Comparison of ENCODE assay signal across 20 cellular contexts in the genomic region with DNA sequence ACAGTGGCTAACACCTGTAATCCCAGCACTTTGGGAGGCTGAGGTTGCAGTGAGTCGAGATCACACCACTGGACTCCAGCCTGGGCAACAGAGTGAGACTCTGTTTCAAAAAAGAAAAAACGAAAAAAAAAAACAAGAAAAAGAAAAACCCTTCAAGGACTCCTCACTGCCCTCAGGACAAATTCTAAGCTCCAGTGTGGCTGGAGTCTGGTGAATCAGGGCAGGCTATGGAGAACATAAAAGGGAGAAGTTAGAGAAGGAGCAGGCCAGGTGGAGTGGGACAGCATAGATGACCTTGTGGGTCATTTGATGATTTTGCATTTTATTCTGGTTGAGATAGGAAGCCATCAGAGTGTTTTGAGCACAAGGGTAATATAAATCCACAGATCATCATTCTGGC. TPM values are rescaled to one million over a fixed set of nuclear protein-coding genes. Genes with fewer than 3 reads are reported as not detected.
DNase-seq lines count a peak whose midpoint lies in the region; ATAC-seq, FAIRE-seq and TF ChIP-seq lines count a peak whose summit lies in the region.
"Had no signal": no experiment of that assay in that cellular context is flagged by ENCODE, and none has a peak within 500 bp of the region (broad histone marks: within the 10 kb centered on the region; RNA-seq: fewer than 3 reads in every experiment).

No MANE protein-coding gene starts in this region.

- H3K9me3 Mint-ChIP-seq in CD8-positive, alpha-beta memory T cell, result no peaks in the 10 kb centered on the region
- peaks cover 3% of the 10 kb centered on the region for H3K9me3 Mint-ChIP-seq in activated T-cell treated with anti-CD3 and anti-CD28 coated beads, Interleukin-2, amount 50 U/mL, for 24 hours
- H3K9me3 Mint-ChIP-seq: GM23338, WTC11 had no signal

- H3K4me3 Mint-ChIP-seq in CD8-positive, alpha-beta memory T cell, result no peak overlapping the region
- no peak overlapping the region for H3K4me3 Mint-ChIP-seq in activated T-cell treated with anti-CD3 and anti-CD28 coated beads, Interleukin-2, amount 50 U/mL, for 24 hours
- H3K4me3 Mint-ChIP-seq: GM23338, WTC11 had no signal

- H3K9me3 ChIP-seq in CD8-positive, alpha-beta memory T cell (ENCODE audit: low read length), result no peaks in the 10 kb centered on the region
- H3K9me3 ChIP-seq in esophagus squamous epithelium (no peaks in the 10 kb centered on the region), prostate gland (no peaks in the 10 kb centered on the region)
- H3K9me3 ChIP-seq: A549 had no signal

- H3K36me3 ChIP-seq in CD8-positive, alpha-beta memory T cell (ENCODE audit: insufficient read depth, low read length), result no peaks in the 10 kb centered on the region
- H3K36me3 ChIP-seq in esophagus squamous epithelium (no peaks in the 10 kb centered on the region), prostate gland (no peaks in the 10 kb centered on the region)
- H3K36me3 ChIP-seq: BLaER1 treated with 17β-estradiol and CSF1 and Interleukin-3, amounts not matched to agents 10 nM and 100 nM had no signal

- H3K36me3 Mint-ChIP-seq in CD8-positive, alpha-beta memory T cell, result peaks cover 0 to 12% (median 0%) of the 10 kb centered on the region in 3 donors
- H3K36me3 Mint-ChIP-seq in activated T-cell treated with anti-CD3 and anti-CD28 coated beads, Interleukin-2, amount 50 U/mL, for 24 hours (ENCODE audit: low read depth), result peaks cover 2% of the 10 kb centered on the region
- H3K36me3 Mint-ChIP-seq: WTC11 had no signal

- no peak for ATAC-seq in GM18870 (IDR thresholded peaks at IDR 0.05; ENCODE audit: unreplicated experiment)
- ATAC-seq: A549, GM23338, WTC11 had no signal

- H3K4me1 Mint-ChIP-seq in CD8-positive, alpha-beta memory T cell, result peaks cover 0 to 16% (median 9%) of the 10 kb centered on the region in 3 donors
- no peaks in the 10 kb centered on the region for H3K4me1 Mint-ChIP-seq in activated T-cell treated with anti-CD3 and anti-CD28 coated beads, Interleukin-2, amount 50 U/mL, for 24 hours (ENCODE audit: low read depth)

- no peak overlapping the region for H3K4me3 ChIP-seq in CD8-positive, alpha-beta memory T cell (ENCODE audit: low read length)
- H3K4me3 ChIP-seq in esophagus squamous epithelium (no peak overlapping the region), prostate gland (no peak overlapping the region)
- H3K4me3 ChIP-seq: A549; BLaER1 treated with 17β-estradiol and CSF1 and Interleukin-3, amounts not matched to agents 10 nM and 100 nM; GM23338 had no signal

- in situ Hi-C loops in SK-MEL-5 (cut with HindIII; ENCODE audit: low pct_unique_long_range_greater_than_20kb, low sequenced_read_pairs), result no loop called here

- intact Hi-C loops in esophagus squamous epithelium (cut with DNase I) (no loop called here), prostate gland (cut with DNase I) (no loop called here)

- no peak overlapping the region for H3K27ac ChIP-seq in CD8-positive, alpha-beta memory T cell (ENCODE audit: low read depth, low read length)
- peak overlapping the region in 3 of 4 donors; percentile 61 to 79 (median 74) for H3K27ac ChIP-seq in esophagus squamous epithelium
- H3K27ac ChIP-seq in prostate gland, result peak overlapping the region; percentile 60 to 62
- H3K27ac ChIP-seq: A549; BLaER1 treated with 17β-estradiol and CSF1 and Interleukin-3, amounts not matched to agents 10 nM and 100 nM had no signal

- no peak for FAIRE-seq in H54 (lab: Jason Lieb, UNC)
- FAIRE-seq: A549, GM19239 had no signal

- H3K27me3 Mint-ChIP-seq in CD8-positive, alpha-beta memory T cell, result peaks cover 0 to 3% of the 10 kb centered on the region in 2 donors
- H3K27me3 Mint-ChIP-seq in activated T-cell treated with anti-CD3 and anti-CD28 coated beads, Interleukin-2, amount 50 U/mL, for 24 hours, result no peaks in the 10 kb centered on the region

- no peak for DNase-seq in CD8-positive, alpha-beta memory T cell
- DNase-seq in SK-MEL-5 (ENCODE audit: low read depth, low spot score) (peak; percentile 5), esophagus squamous epithelium (lab: John Stamatoyannopoulos, UW) (no peak), prostate gland (ENCODE audit: low spot score) (no peak), H54 (ENCODE audit: insufficient read length, low spot score) (no peak), SW 1271 (lab: John Stamatoyannopoulos, UW) (no peak)
- no peak for DNase-seq in activated T-cell treated with anti-CD3 and anti-CD28 coated beads, Interleukin-2, amount 50 U/mL, for 24 hours
- DNase-seq: activated CD4-positive, alpha-beta T cell treated with anti-CD3 and anti-CD28 coated beads, Interleukin-2, amount 50 U/mL, for 48 hours; activated gamma-delta T cell; amniotic stem cell; GDM1; NCI-H1694; NCI-H2171 treated with DMSO at 0.1 percent for 48 hours; NCI-H748 treated with DMSO at 0.1 percent for 48 hours had no signal

- 30 to 48% methylated on average over 2 of the region's 2 CpGs for WGBS in esophagus squamous epithelium, 2 donors
- 66% methylated on average over 2 of the region's 2 CpGs for WGBS in prostate gland

- no peak for TF ChIP-seq POLR2A in esophagus squamous epithelium (IDR thresholded peaks at IDR 0.05)
- TF ChIP-seq POLR2A in prostate gland (IDR thresholded peaks at IDR 0.05), result no peak
- no peak for TF ChIP-seq POLR2A in H54 (IDR thresholded peaks at IDR 0.05; ENCODE audit: low read depth, low read length)

- CTCF ChIA-PET in CD8-positive, alpha-beta memory T cell (lab: Charles Lee), result no interaction called here

- H3K27me3 ChIP-seq in CD8-positive, alpha-beta memory T cell (ENCODE audit: insufficient read depth, low read length, poor library complexity, severe bottlenecking), result no peaks in the 10 kb centered on the region
- H3K27me3 ChIP-seq in esophagus squamous epithelium (no peaks in the 10 kb centered on the region), prostate gland (replicated peaks; ENCODE audit: insufficient read depth) (no peaks in the 10 kb centered on the region)
- H3K27me3 ChIP-seq: BLaER1 treated with 17β-estradiol and CSF1 and Interleukin-3, amounts not matched to agents 10 nM and 100 nM had no signal

- no peaks in the 10 kb centered on the region for H3K4me1 ChIP-seq in CD8-positive, alpha-beta memory T cell (ENCODE audit: insufficient read depth, low read length)
- peaks cover 0 to 29% (median 7%) of the 10 kb centered on the region in 3 donors for H3K4me1 ChIP-seq in esophagus squamous epithelium
- no peaks in the 10 kb centered on the region for H3K4me1 ChIP-seq in prostate gland (replicated peaks)
- H3K4me1 ChIP-seq: A549; BLaER1 treated with 17β-estradiol and CSF1 and Interleukin-3, amounts not matched to agents 10 nM and 100 nM had no signal

- POLR2A ChIA-PET in CD8-positive, alpha-beta memory T cell (lab: Charles Lee), result no interaction called here

- TF ChIP-seq CTCF in esophagus squamous epithelium (IDR thresholded peaks at IDR 0.05), result no peak
- no peak for TF ChIP-seq CTCF in prostate gland (IDR thresholded peaks at IDR 0.05)

- peak overlapping the region in 5 of 8 donors; percentile 20 to 86 (median 66) for H3K27ac Mint-ChIP-seq in CD8-positive, alpha-beta memory T cell
- H3K27ac Mint-ChIP-seq in activated T-cell treated with anti-CD3 and anti-CD28 coated beads, Interleukin-2, amount 50 U/mL, for 24 hours, result no peak overlapping the region
- H3K27ac Mint-ChIP-seq: GM23338, WTC11 had no signal

RNA-seq across cellular contexts. Expression of gene UAP1, which starts 12.5 kb away (rescaled TPM):
- total RNA-seq in CD8-positive, alpha-beta memory T cell, result 10 to 100 TPM; 36.6 to 37.2 TPM
- 37.9 TPM for polyA plus RNA-seq in CD8-positive, alpha-beta memory T cell
- 33.9 and 38.3 TPM in 2 replicates for total RNA-seq in SK-MEL-5 (2014; rRNA removed; shearing (Covaris generic))
- 17.7 and 28.1 TPM in 2 replicates for polyA plus RNA-seq in SK-MEL-5 (2015; cell fraction: cytosol; rRNA removed)
- polyA plus RNA-seq in SK-MEL-5 (2015; cell fraction: nucleus; rRNA removed), result 17.4 and 25.1 TPM in 2 replicates
- total RNA-seq in esophagus squamous epithelium (10 to 100 TPM; 36.4 to 64.3 (median 49.3) TPM), prostate gland (10 to 100 TPM; 51.4 to 72.1 TPM)

RNA-seq across cellular contexts. Expression of gene UHMK1, which starts 51.4 kb away (rescaled TPM):
- total RNA-seq in CD8-positive, alpha-beta memory T cell, result 10 to 100 TPM; 67.7 to 67.9 TPM
- 54.3 TPM for polyA plus RNA-seq in CD8-positive, alpha-beta memory T cell
- 93.8 and 93.9 TPM in 2 replicates for total RNA-seq in SK-MEL-5 (2014; rRNA removed; shearing (Covaris generic))
- polyA plus RNA-seq in SK-MEL-5 (2015; cell fraction: cytosol; rRNA removed), result 40.5 and 58.4 TPM in 2 replicates
- polyA plus RNA-seq in SK-MEL-5 (2015; cell fraction: nucleus; rRNA removed), result 32.0 and 34.1 TPM in 2 replicates
- total RNA-seq in esophagus squamous epithelium, result 10 to 100 TPM; 24.8 to 42.6 (median 34.7) TPM
- total RNA-seq in prostate gland, result 10 to 100 TPM; 34.7 to 47.0 TPM
